8 cellular contexts compared by ENCODE assay signal in genomic region chr15:68819451-68820204, GRCh38. TPM values are rescaled to one million over a fixed set of nuclear protein-coding genes. Genes with fewer than 3 reads are reported as not detected.
A peak's percentile ranks its signal among the peaks of the same experiment; 100 is the strongest.
DNase-seq lines count a peak whose midpoint lies in the region; ATAC-seq and TF ChIP-seq lines count a peak whose summit lies in the region.

No MANE protein-coding gene starts in this region.

- H3K27me3 ChIP-seq in Loucy (ENCODE audit: insufficient read depth, low read length, poor library complexity, severe bottlenecking) (peaks cover 15% of the 10 kb centered on the region), WERI-Rb-1 (ENCODE audit: insufficient read depth, low read depth, severe bottlenecking) (no peaks in the 10 kb centered on the region)

- H3K36me3 ChIP-seq in Loucy (ENCODE audit: insufficient read depth, low read length) = 0 out of 2 replicates have a peak, but pooled peaks cover 3% of the 10 kb centered on the region
- H3K36me3 ChIP-seq in WERI-Rb-1 = peaks cover 31% of the 10 kb centered on the region

- H3K4me3 ChIP-seq in Loucy (ENCODE audit: low read length, poor library complexity, severe bottlenecking) = peak overlapping the region; percentile 99
- peak overlapping the region; percentile 98 for H3K4me3 ChIP-seq in WERI-Rb-1 (ENCODE audit: low read depth, low read length)
- H3K4me3 ChIP-seq in choroid plexus epithelial cell (ENCODE audit: low read depth, low read length) = peak overlapping the region; percentile 89

- H3K4me2 ChIP-seq in Loucy (ENCODE audit: low read depth, low read length, poor library complexity, severe bottlenecking) = peak overlapping the region; percentile 89

- peak overlapping the region; percentile 100 for H3K27ac ChIP-seq in WERI-Rb-1

- H2AFZ ChIP-seq in Loucy (ENCODE audit: low read length) = peak overlapping the region; percentile 26

- H3K9me2 ChIP-seq in Loucy (replicated peaks; ENCODE audit: low read depth, low read length) = no peaks in the 10 kb centered on the region

- DNase-seq in GM10266 (ENCODE audit: extremely low spot score) (peak; percentile 44), WERI-Rb-1 (peak; percentile 79), choroid plexus epithelial cell (ENCODE audit: low read depth) (peak; percentile 67), left lobe of liver (ENCODE audit: low spot score) (peak; percentile 62)
- DNase-seq in stimulated activated CD4-positive, alpha-beta T cell treated with anti-CD3 and anti-CD28 coated beads, Interleukin-4, amount 100 ng/mL, for 24 hours = peak; percentile 51

- peaks cover 89% of the 10 kb centered on the region for H3K79me2 ChIP-seq in Loucy (ENCODE audit: insufficient read depth, low read length)

- no peaks in the 10 kb centered on the region for H3F3A ChIP-seq in Loucy (ENCODE audit: low read depth)

- ATAC-seq in left lobe of liver = peak; percentile 8
- no peak for ATAC-seq in HG02678 (IDR thresholded peaks at IDR 0.05; ENCODE audit: unreplicated experiment)
- ATAC-seq in GM21717 (IDR thresholded peaks at IDR 0.05; ENCODE audit: unreplicated experiment) = no peak

- peak overlapping the region; percentile 99 for H3K9ac ChIP-seq in Loucy (ENCODE audit: low read depth, low read length, poor library complexity, severe bottlenecking)

- peaks cover 37% of the 10 kb centered on the region for H3K4me1 ChIP-seq in Loucy (ENCODE audit: insufficient read depth, low read length, poor library complexity, severe bottlenecking)

- H4K20me1 ChIP-seq in Loucy (ENCODE audit: insufficient read depth, low read length, poor library complexity, severe bottlenecking) = peaks cover 41% of the 10 kb centered on the region

- no peak for TF ChIP-seq CTCF in GM10266 (IDR thresholded peaks at IDR 0.05; ENCODE audit: control insufficient read depth, insufficient read depth, low read depth, missing control alignments)
- TF ChIP-seq CTCF in Loucy (conservative IDR thresholded peaks at IDR 0.05; ENCODE audit: low read length) = no peak
- no peak for TF ChIP-seq CTCF in WERI-Rb-1 (IDR thresholded peaks at IDR 0.05; ENCODE audit: low read depth, low read length)
- no peak for TF ChIP-seq CTCF in choroid plexus epithelial cell (conservative IDR thresholded peaks at IDR 0.05; ENCODE audit: low read depth, low read length)

- H3K9me3 ChIP-seq in Loucy (ENCODE audit: insufficient read depth, low read depth, low read length) (no peaks in the 10 kb centered on the region), WERI-Rb-1 (ENCODE audit: severe bottlenecking) (no peaks in the 10 kb centered on the region)

RNA-seq across cellular contexts. Expression of gene ANP32A, which starts 1.1 kb away (rescaled TPM):
- total RNA-seq in left lobe of liver = 41.5 TPM
